ENCODE assay signal across 26 cellular contexts in the genomic region with DNA sequence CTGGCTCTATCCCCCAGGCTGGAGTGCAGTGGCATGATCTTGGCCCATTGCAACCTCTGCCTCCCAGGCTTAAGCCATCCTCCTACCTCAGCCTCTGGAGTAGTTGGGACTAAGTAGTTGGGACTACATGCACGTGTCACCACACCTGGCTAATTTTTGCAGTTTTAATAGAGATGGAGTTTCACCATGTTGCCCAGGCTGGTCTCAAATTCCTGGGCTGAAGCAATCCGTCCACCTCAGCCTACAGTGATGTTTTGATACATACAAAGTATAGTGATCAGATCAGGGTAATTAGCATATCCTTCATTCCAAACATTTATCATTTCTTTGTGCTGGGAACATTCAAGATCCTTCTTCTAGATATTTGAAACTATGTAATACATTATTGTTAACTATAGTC.
"Had no signal": no experiment of that assay in that cellular context is flagged by ENCODE, and none has a peak within 500 bp of the region (broad histone marks: within the 10 kb centered on the region; RNA-seq: fewer than 3 reads in every experiment).

No MANE protein-coding gene starts in this region.

- H3K4me3 ChIP-seq: stomach, suprapubic skin, testis, thoracic aorta, thyroid gland, tibial artery, tibial nerve, transverse colon, upper lobe of left lung, uterus, vagina had no signal

- ATAC-seq: stimulated activated effector memory CD8-positive, alpha-beta T cell treated with anti-CD3 and anti-CD28 coated beads, Interleukin-12 subunit alpha, Interleukin-12 subunit beta, amount 100 ng/mL, for 72 hours; stimulated activated memory B cell treated with anti-CD40 and anti-IgM and Interleukin-4, amounts not matched to agents 10 μg/mL and 1 μg/mL and 100 μg/mL, for 72 hours; stimulated activated naive B cell treated with anti-CD40 and anti-IgM and Interleukin-4, amounts not matched to agents 10 μg/mL and 1 μg/mL and 100 μg/mL, for 72 hours; stimulated activated naive CD8-positive, alpha-beta T cell treated with anti-CD3 and anti-CD28 coated beads, Interleukin-15, amount 100 ng/mL, for 72 hours; stimulated activated naive CD8-positive, alpha-beta T cell treated with anti-CD3 and anti-CD28 coated beads, Interleukin-15, Interleukin-2, amounts not matched to agents 100 U/mL and 50 U/mL, for 24 hours had no signal

- H3K4me1 ChIP-seq: stomach, testis, thyroid gland, tibial artery, tibial nerve, transverse colon, upper lobe of left lung, uterus, vagina had no signal

- H3K36me3 ChIP-seq: stomach, suprapubic skin, thoracic aorta, thyroid gland, tibial artery, tibial nerve, transverse colon, upper lobe of left lung, uterus, vagina had no signal

- DNase-seq: stimulated activated CD4-positive, alpha-beta T cell treated with anti-CD3 and anti-CD28 coated beads, Interleukin-2, amount 100 ng/mL, for 24 hours; stimulated activated CD4-positive, alpha-beta T cell treated with anti-CD3 and anti-CD28 coated beads, Interleukin-2, amount 100 ng/mL, for 48 hours; stimulated activated CD4-positive, alpha-beta T cell treated with anti-CD3 and anti-CD28 coated beads, Interleukin-4, amount 100 ng/mL, for 1 hour; stimulated activated CD4-positive, alpha-beta T cell treated with anti-CD3 and anti-CD28 coated beads, Interleukin-4, amount 100 ng/mL, for 24 hours; stimulated activated CD4-positive, alpha-beta T cell treated with anti-CD3 and anti-CD28 coated beads, Interleukin-4, amount 100 ng/mL, for 4 hours; stimulated activated CD8-positive, alpha-beta memory T cell treated with anti-CD3 and anti-CD28 coated beads, Interleukin-4, amount 100 ng/mL, for 48 hours; stimulated activated naive B cell treated with anti-CD40 and anti-IgM and Interleukin-4, amounts not matched to agents 10 μg/mL and 1 μg/mL and 100 μg/mL, for 72 hours; stimulated activated naive CD4-positive, alpha-beta T cell; stimulated activated naive CD4-positive, alpha-beta T cell treated with Interleukin-2 at 50 U/mL for 16 hours; stimulated activated naive CD8-positive, alpha-beta T cell treated with anti-CD3 and anti-CD28 coated beads, Interleukin-15, amount 100 ng/mL, for 72 hours; stimulated activated naive CD8-positive, alpha-beta T cell treated with anti-CD3 and anti-CD28 coated beads, Interleukin-15, Interleukin-2, amounts not matched to agents 100 U/mL and 50 U/mL, for 24 hours; stomach; substantia nigra; testis; thyroid gland; tibial artery; transverse colon; upper lobe of left lung; uterus had no signal

- FAIRE-seq: urothelium cell line had no signal

- H3K27ac ChIP-seq: stomach, suprapubic skin, testis, thoracic aorta, thyroid gland, tibial artery, tibial nerve, transverse colon, upper lobe of left lung, uterus, vagina had no signal

- H3K27me3 ChIP-seq: stomach, testis, thyroid gland, transverse colon, upper lobe of left lung, uterus, vagina had no signal

- H3K9me3 ChIP-seq: stomach, suprapubic skin, testis, thoracic aorta, thyroid gland, tibial artery, tibial nerve, transverse colon, upper lobe of left lung, uterus, vagina had no signal
